In genomic region chr17:18695143-18695542, GRCh38 we compare ENCODE assay signal across 6 cellular contexts. TPM values are rescaled to one million over a fixed set of nuclear protein-coding genes. Genes with fewer than 3 reads are reported as not detected.
"Had no signal": no experiment of that assay in that cellular context is flagged by ENCODE, and none has a peak within 500 bp of the region (broad histone marks: within the 10 kb centered on the region; RNA-seq: fewer than 3 reads in every experiment).

No MANE protein-coding gene starts in this region.

RNA-seq across cellular contexts. Expression of gene FBXW10, which starts 48.7 kb away (rescaled TPM):
- total RNA-seq: H1, H9, IMR-90, K562 had no signal
- polyA plus RNA-seq: GM23338, H1, IMR-90, K562 had no signal

RNA-seq across cellular contexts. Expression of gene TBC1D28, which starts 51.0 kb away (rescaled TPM):
- total RNA-seq: GM23338, H1, HT-29, IMR-90, K562 had no signal
- polyA plus RNA-seq: GM23338, H1, IMR-90, K562 had no signal
